13 cellular contexts compared by ENCODE assay signal in genomic region chr15:41281236-41281635, GRCh38.
DNase-seq lines count a peak whose midpoint lies in the region; ATAC-seq and TF ChIP-seq lines count a peak whose summit lies in the region.
"Had no signal": no experiment of that assay in that cellular context is flagged by ENCODE, and none has a peak within 500 bp of the region (broad histone marks: within the 10 kb centered on the region; RNA-seq: fewer than 3 reads in every experiment).

No MANE protein-coding gene starts in this region.

- H3K9ac ChIP-seq in OCI-LY1 (ENCODE audit: low read length): no peak overlapping the region

- H4K20me1 ChIP-seq in OCI-LY1 (ENCODE audit: insufficient read depth, low read length): no peaks in the 10 kb centered on the region

- H2AFZ ChIP-seq in OCI-LY1 (ENCODE audit: low read length): no peak overlapping the region

- DNase-seq in ELR (ENCODE audit: low read depth): peak; percentile 90
- peak; percentile 77 to 86 for DNase-seq in cardiac fibroblast (ENCODE audit: low read depth in 2 of 2)
- peak; percentile 70 for DNase-seq in non-pigmented ciliary epithelial cell (ENCODE audit: low read depth)
- DNase-seq in NCI-H1694 (lab: John Stamatoyannopoulos, UW): no peak
- DNase-seq: GF-D8; naive B cell; NCI-H446 treated with DMSO at 0.1 percent for 48 hours; stimulated activated CD4-positive, alpha-beta T cell treated with anti-CD3 and anti-CD28 coated beads, Interleukin-1b, Interleukin-23, amount 100 ng/mL, for 48 hours; T-helper 1 cell had no signal

- H3F3A ChIP-seq in OCI-LY1 (ENCODE audit: insufficient read depth, low read length): no peaks in the 10 kb centered on the region

- H3K27ac ChIP-seq in OCI-LY1 (ENCODE audit: low read depth, low read length, poor library complexity, severe bottlenecking): peak overlapping the region; percentile 94

- no peaks in the 10 kb centered on the region for H3K9me3 ChIP-seq in OCI-LY1 (ENCODE audit: low read length)

- no peaks in the 10 kb centered on the region for H3K27me3 ChIP-seq in OCI-LY1 (ENCODE audit: insufficient read depth, low read length)

- H3K79me2 ChIP-seq in OCI-LY1 (ENCODE audit: insufficient read depth, low read length): peaks cover 22% of the 10 kb centered on the region

- TF ChIP-seq CTCF in OCI-LY1 (IDR thresholded peaks at IDR 0.05; ENCODE audit: low read length) (no peak), cardiac fibroblast (IDR thresholded peaks at IDR 0.05; ENCODE audit: low read depth, low read length) (no peak)

- H3K4me3 ChIP-seq in OCI-LY1 (ENCODE audit: low read depth, low read length, poor library complexity, severe bottlenecking): no peak overlapping the region
- H3K4me3 ChIP-seq in cardiac fibroblast (replicated peaks in 1 of 2; ENCODE audit: low read depth in 2 of 2, low read length in 2 of 2): no peak overlapping the region

- H3K4me2 ChIP-seq in OCI-LY1 (ENCODE audit: low read length): no peak overlapping the region

- ATAC-seq in GM21360 (IDR thresholded peaks at IDR 0.05; ENCODE audit: unreplicated experiment) (no peak), HG03565 (IDR thresholded peaks at IDR 0.05; ENCODE audit: unreplicated experiment) (no peak), GM21737 (IDR thresholded peaks at IDR 0.05; ENCODE audit: unreplicated experiment) (no peak)

- H3K4me1 ChIP-seq in OCI-LY1 (ENCODE audit: insufficient read depth, low read length, severe bottlenecking): peaks cover 26% of the 10 kb centered on the region

- no peaks in the 10 kb centered on the region for H3K9me2 ChIP-seq in OCI-LY1 (ENCODE audit: low read depth, low read length)

- peaks cover 42% of the 10 kb centered on the region for H3K36me3 ChIP-seq in OCI-LY1 (ENCODE audit: insufficient read depth, low read length)
